ENCODE assay signal across 1 cellular context in the genomic region with DNA sequence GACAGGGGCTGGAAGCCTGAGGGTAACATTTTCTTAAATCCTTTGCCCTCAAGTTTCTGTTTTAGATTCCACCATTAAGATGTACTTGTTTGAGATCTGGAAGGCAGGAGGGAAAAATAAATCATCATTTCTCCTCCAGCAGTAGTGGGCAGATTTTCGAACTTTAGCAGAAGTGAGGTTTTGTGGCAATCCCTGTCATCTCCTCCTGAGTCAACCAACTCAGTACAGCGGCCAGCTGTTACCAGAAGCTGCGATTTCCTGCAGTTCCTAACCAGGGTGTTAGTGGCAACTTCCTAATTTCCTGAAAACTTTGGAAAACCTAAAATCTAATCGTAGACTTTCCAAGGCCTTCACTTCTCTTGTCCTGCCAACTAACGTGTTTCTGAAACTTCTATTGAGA.
TF ChIP-seq lines count a peak whose summit lies in the region.

No MANE protein-coding gene starts in this region.

TF ChIP-seq in H1, 55 proteins besides CTCF, POLR2A, EP300 and RAD21 (continued from another document):
- TF ChIP-seq SUZ12 (IDR thresholded peaks at IDR 0.05; ENCODE audit: low read length) (no peak), ZNF274 (IDR thresholded peaks at IDR 0.05; ENCODE audit: borderline replicate concordance, extremely low read depth, low read length) (no peak), FOSL1 (IDR thresholded peaks at IDR 0.05; ENCODE audit: insufficient read depth, low read depth, low read length) (no peak), CTBP2 (IDR thresholded peaks at IDR 0.05; ENCODE audit: borderline replicate concordance, insufficient read depth, insufficient read length, low read length) (no peak), RBBP5 (IDR thresholded peaks at IDR 0.05; ENCODE audit: borderline replicate concordance, low read depth, low read length) (no peak), SIN3A (conservative IDR thresholded peaks at IDR 0.05 in 1 of 2, IDR thresholded peaks at IDR 0.05 in 1 of 2; ENCODE audit: low read depth in 1 of 2, low read length in 2 of 2) (no peak), KDM4A (IDR thresholded peaks at IDR 0.05; ENCODE audit: low read depth, low read length, severe bottlenecking) (no peak), POU5F1 (IDR thresholded peaks at IDR 0.05; ENCODE audit: low read depth, low read length) (no peak), CREB1 (IDR thresholded peaks at IDR 0.05) (no peak), SIRT6 (IDR thresholded peaks at IDR 0.05; ENCODE audit: low read length) (no peak), CHD1 (IDR thresholded peaks at IDR 0.05; ENCODE audit: low read depth, low read length) (no peak), SP4 (IDR thresholded peaks at IDR 0.05; ENCODE audit: low read length) (no peak), CBX8 (IDR thresholded peaks at IDR 0.05; ENCODE audit: borderline replicate concordance, low read depth, low read length) (no peak)
- TF ChIP-seq, protein P1, sequence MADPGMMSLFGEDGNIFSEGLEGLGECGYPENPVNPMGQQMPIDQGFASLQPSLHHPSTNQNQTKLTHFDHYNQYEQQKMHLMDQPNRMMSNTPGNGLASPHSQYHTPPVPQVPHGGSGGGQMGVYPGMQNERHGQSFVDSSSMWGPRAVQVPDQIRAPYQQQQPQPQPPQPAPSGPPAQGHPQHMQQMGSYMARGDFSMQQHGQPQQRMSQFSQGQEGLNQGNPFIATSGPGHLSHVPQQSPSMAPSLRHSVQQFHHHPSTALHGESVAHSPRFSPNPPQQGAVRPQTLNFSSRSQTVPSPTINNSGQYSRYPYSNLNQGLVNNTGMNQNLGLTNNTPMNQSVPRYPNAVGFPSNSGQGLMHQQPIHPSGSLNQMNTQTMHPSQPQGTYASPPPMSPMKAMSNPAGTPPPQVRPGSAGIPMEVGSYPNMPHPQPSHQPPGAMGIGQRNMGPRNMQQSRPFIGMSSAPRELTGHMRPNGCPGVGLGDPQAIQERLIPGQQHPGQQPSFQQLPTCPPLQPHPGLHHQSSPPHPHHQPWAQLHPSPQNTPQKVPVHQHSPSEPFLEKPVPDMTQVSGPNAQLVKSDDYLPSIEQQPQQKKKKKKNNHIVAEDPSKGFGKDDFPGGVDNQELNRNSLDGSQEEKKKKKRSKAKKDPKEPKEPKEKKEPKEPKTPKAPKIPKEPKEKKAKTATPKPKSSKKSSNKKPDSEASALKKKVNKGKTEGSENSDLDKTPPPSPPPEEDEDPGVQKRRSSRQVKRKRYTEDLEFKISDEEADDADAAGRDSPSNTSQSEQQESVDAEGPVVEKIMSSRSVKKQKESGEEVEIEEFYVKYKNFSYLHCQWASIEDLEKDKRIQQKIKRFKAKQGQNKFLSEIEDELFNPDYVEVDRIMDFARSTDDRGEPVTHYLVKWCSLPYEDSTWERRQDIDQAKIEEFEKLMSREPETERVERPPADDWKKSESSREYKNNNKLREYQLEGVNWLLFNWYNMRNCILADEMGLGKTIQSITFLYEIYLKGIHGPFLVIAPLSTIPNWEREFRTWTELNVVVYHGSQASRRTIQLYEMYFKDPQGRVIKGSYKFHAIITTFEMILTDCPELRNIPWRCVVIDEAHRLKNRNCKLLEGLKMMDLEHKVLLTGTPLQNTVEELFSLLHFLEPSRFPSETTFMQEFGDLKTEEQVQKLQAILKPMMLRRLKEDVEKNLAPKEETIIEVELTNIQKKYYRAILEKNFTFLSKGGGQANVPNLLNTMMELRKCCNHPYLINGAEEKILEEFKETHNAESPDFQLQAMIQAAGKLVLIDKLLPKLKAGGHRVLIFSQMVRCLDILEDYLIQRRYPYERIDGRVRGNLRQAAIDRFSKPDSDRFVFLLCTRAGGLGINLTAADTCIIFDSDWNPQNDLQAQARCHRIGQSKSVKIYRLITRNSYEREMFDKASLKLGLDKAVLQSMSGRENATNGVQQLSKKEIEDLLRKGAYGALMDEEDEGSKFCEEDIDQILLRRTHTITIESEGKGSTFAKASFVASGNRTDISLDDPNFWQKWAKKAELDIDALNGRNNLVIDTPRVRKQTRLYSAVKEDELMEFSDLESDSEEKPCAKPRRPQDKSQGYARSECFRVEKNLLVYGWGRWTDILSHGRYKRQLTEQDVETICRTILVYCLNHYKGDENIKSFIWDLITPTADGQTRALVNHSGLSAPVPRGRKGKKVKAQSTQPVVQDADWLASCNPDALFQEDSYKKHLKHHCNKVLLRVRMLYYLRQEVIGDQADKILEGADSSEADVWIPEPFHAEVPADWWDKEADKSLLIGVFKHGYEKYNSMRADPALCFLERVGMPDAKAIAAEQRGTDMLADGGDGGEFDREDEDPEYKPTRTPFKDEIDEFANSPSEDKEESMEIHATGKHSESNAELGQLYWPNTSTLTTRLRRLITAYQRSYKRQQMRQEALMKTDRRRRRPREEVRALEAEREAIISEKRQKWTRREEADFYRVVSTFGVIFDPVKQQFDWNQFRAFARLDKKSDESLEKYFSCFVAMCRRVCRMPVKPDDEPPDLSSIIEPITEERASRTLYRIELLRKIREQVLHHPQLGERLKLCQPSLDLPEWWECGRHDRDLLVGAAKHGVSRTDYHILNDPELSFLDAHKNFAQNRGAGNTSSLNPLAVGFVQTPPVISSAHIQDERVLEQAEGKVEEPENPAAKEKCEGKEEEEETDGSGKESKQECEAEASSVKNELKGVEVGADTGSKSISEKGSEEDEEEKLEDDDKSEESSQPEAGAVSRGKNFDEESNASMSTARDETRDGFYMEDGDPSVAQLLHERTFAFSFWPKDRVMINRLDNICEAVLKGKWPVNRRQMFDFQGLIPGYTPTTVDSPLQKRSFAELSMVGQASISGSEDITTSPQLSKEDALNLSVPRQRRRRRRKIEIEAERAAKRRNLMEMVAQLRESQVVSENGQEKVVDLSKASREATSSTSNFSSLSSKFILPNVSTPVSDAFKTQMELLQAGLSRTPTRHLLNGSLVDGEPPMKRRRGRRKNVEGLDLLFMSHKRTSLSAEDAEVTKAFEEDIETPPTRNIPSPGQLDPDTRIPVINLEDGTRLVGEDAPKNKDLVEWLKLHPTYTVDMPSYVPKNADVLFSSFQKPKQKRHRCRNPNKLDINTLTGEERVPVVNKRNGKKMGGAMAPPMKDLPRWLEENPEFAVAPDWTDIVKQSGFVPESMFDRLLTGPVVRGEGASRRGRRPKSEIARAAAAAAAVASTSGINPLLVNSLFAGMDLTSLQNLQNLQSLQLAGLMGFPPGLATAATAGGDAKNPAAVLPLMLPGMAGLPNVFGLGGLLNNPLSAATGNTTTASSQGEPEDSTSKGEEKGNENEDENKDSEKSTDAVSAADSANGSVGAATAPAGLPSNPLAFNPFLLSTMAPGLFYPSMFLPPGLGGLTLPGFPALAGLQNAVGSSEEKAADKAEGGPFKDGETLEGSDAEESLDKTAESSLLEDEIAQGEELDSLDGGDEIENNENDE (IDR thresholded peaks at IDR 0.05; ENCODE audit: insufficient replicate concordance, low read length) = no peak
- TF ChIP-seq, protein P2, sequence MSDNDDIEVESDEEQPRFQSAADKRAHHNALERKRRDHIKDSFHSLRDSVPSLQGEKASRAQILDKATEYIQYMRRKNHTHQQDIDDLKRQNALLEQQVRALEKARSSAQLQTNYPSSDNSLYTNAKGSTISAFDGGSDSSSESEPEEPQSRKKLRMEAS (IDR thresholded peaks at IDR 0.05) = no peak
